In genomic region chr3:161694682-161695586, GRCh38 we compare ENCODE assay signal across 17 cellular contexts.
DNase-seq lines count a peak whose midpoint lies in the region; ATAC-seq and TF ChIP-seq lines count a peak whose summit lies in the region.
"Had no signal": no experiment of that assay in that cellular context is flagged by ENCODE, and none has a peak within 500 bp of the region (broad histone marks: within the 10 kb centered on the region; RNA-seq: fewer than 3 reads in every experiment).

No MANE protein-coding gene starts in this region.

- ATAC-seq in GM19043 (IDR thresholded peaks at IDR 0.05; ENCODE audit: low read depth, unreplicated experiment) (peak; percentile 69), HG02678 (IDR thresholded peaks at IDR 0.05; ENCODE audit: unreplicated experiment) (peak; percentile 73), HG03432 (IDR thresholded peaks at IDR 0.05; ENCODE audit: unreplicated experiment) (peak; percentile 84)
- ATAC-seq: left lobe of liver had no signal

- no peak overlapping the region for H3K4me2 ChIP-seq in mesenchymal stem cell (ENCODE audit: low read length, poor library complexity, severe bottlenecking)

- H3K36me3 Mint-ChIP-seq in activated CD4-positive, alpha-beta memory T cell treated with anti-CD3 and anti-CD28 coated beads for 36 hours, result no peaks in the 10 kb centered on the region

- no peak overlapping the region for H2BK120ac ChIP-seq in mesenchymal stem cell (ENCODE audit: low read depth, low read length)

- H3K27me3 Mint-ChIP-seq in activated CD4-positive, alpha-beta memory T cell treated with anti-CD3 and anti-CD28 coated beads for 36 hours, result no peaks in the 10 kb centered on the region

- H2BK5ac ChIP-seq in mesenchymal stem cell (ENCODE audit: low read depth, low read length, poor library complexity, severe bottlenecking), result no peak overlapping the region

- H3K36me3 ChIP-seq in mesenchymal stem cell (ENCODE audit: control insufficient read depth in 1 of 2, insufficient read depth in 2 of 2, low read depth in 1 of 2, low read length in 2 of 2), result no peaks in the 10 kb centered on the region
- H3K36me3 ChIP-seq: cardiac muscle cell, SJCRH30 had no signal

- no peak overlapping the region for H4K91ac ChIP-seq in mesenchymal stem cell (ENCODE audit: low read length)

- intact Hi-C loops in activated CD4-positive, alpha-beta memory T cell treated with anti-CD3 and anti-CD28 coated beads for 36 hours (cut with micrococcal nuclease), result no loop called here

- no peaks in the 10 kb centered on the region for H3K27me3 ChIP-seq in mesenchymal stem cell (ENCODE audit: control insufficient read depth in 1 of 2, insufficient read depth in 1 of 2, low read length in 2 of 2)
- H3K27me3 ChIP-seq: cardiac muscle cell, SJCRH30 had no signal

- no peak overlapping the region for H3K4ac ChIP-seq in mesenchymal stem cell (ENCODE audit: low read depth in 1 of 2, low read length in 2 of 2)

- H2BK15ac ChIP-seq in mesenchymal stem cell (ENCODE audit: low read depth, poor library complexity, severe bottlenecking), result no peak overlapping the region

- no peaks in the 10 kb centered on the region for H3K4me1 Mint-ChIP-seq in activated CD4-positive, alpha-beta memory T cell treated with anti-CD3 and anti-CD28 coated beads for 36 hours (ENCODE audit: low read depth)

- TF ChIP-seq CTCF in GM12865 (IDR thresholded peaks at IDR 0.05; ENCODE audit: insufficient read depth, low read depth, low read length, missing control alignments), result no peak

- H3K14ac ChIP-seq in mesenchymal stem cell (ENCODE audit: low read length in 2 of 2), result no peak overlapping the region

- no peak overlapping the region for H3K9ac ChIP-seq in mesenchymal stem cell (ENCODE audit: low read length)

- no peak overlapping the region for H3K4me3 Mint-ChIP-seq in activated CD4-positive, alpha-beta memory T cell treated with anti-CD3 and anti-CD28 coated beads for 36 hours

- no peaks in the 10 kb centered on the region for H3K79me1 ChIP-seq in mesenchymal stem cell (replicated peaks; ENCODE audit: low read length, poor library complexity, severe bottlenecking)

- H3K27ac Mint-ChIP-seq in activated CD4-positive, alpha-beta memory T cell treated with anti-CD3 and anti-CD28 coated beads for 36 hours, result no peak overlapping the region

- H3K18ac ChIP-seq in mesenchymal stem cell (ENCODE audit: low read depth in 1 of 2, low read length in 2 of 2), result no peak overlapping the region

- H4K8ac ChIP-seq in mesenchymal stem cell (ENCODE audit: low read length), result no peak overlapping the region

- CTCF ChIA-PET in activated CD4-positive, alpha-beta memory T cell treated with anti-CD3 and anti-CD28 coated beads for 36 hours (lab: Charles Lee), result no interaction called here

- H2AFZ ChIP-seq in mesenchymal stem cell (ENCODE audit: low read depth, low read length), result no peak overlapping the region

- no peak overlapping the region for H3K23ac ChIP-seq in mesenchymal stem cell (ENCODE audit: low read length in 2 of 2)

- no peaks in the 10 kb centered on the region for H3K9me3 Mint-ChIP-seq in activated CD4-positive, alpha-beta memory T cell treated with anti-CD3 and anti-CD28 coated beads for 36 hours

- POLR2A ChIA-PET in activated CD4-positive, alpha-beta memory T cell treated with anti-CD3 and anti-CD28 coated beads for 36 hours (lab: Charles Lee), result no interaction called here

- H3K4me1 ChIP-seq in mesenchymal stem cell (ENCODE audit: control insufficient read depth, insufficient read depth, low read depth, low read length), result no peaks in the 10 kb centered on the region

- WGBS in mesenchymal stem cell, result 100% methylated on average over 2 of the region's 5 CpGs

- H2AK5ac ChIP-seq in mesenchymal stem cell (ENCODE audit: low read length, severe bottlenecking), result no peak overlapping the region

- H3K4me3 ChIP-seq in GM12865 (ENCODE audit: low read depth, low read length) (no peak overlapping the region), mesenchymal stem cell (ENCODE audit: insufficient read depth in 1 of 2, low read depth in 1 of 2, low read length in 2 of 2) (no peak overlapping the region)
- H3K4me3 ChIP-seq: cardiac muscle cell, SJCRH30 had no signal

- no peak overlapping the region for H3K27ac ChIP-seq in mesenchymal stem cell (ENCODE audit: low read length, poor library complexity, severe bottlenecking)
- H3K27ac ChIP-seq: cardiac muscle cell, HL-60, SJCRH30 had no signal

- H2BK12ac ChIP-seq in mesenchymal stem cell (ENCODE audit: low read length in 2 of 2), result no peak overlapping the region

- DNase-seq in GM12865 (ENCODE audit: low read depth) (peak; percentile 7), mesenchymal stem cell (no peak), cortex of kidney (lab: John Stamatoyannopoulos, UW) (no peak), SW480 (ENCODE audit: low spot score) (no peak)
- no peak for DNase-seq in activated CD4-positive, alpha-beta memory T cell treated with anti-CD3 and anti-CD28 coated beads for 36 hours
- DNase-seq: 8988T; activated CD4-positive, CD25-positive, alpha-beta regulatory T cell treated with anti-CD3 and anti-CD28 coated beads, Interleukin-2, amount 50 U/mL, for 72 hours; GDM1; NCI-H2081; NCI-H524; SJCRH30 had no signal

- no peaks in the 10 kb centered on the region for H3K9me3 ChIP-seq in mesenchymal stem cell (ENCODE audit: control insufficient read depth, low read length)
- H3K9me3 ChIP-seq: SJCRH30 had no signal
